ENCODE assay signal across 1 cellular context in genomic region chr12:50111693-50112455, GRCh38.
TF ChIP-seq lines count a peak whose summit lies in the region.

Gene COX14 (plus strand): TSS chr12:50112236. CDS start chr12:50120044, 7,808 bp downstream.

TF ChIP-seq in HepG2, 621 proteins besides CTCF, POLR2A, EP300 and RAD21 (continued from another document and continues in another):
- TF ChIP-seq, protein P1, sequence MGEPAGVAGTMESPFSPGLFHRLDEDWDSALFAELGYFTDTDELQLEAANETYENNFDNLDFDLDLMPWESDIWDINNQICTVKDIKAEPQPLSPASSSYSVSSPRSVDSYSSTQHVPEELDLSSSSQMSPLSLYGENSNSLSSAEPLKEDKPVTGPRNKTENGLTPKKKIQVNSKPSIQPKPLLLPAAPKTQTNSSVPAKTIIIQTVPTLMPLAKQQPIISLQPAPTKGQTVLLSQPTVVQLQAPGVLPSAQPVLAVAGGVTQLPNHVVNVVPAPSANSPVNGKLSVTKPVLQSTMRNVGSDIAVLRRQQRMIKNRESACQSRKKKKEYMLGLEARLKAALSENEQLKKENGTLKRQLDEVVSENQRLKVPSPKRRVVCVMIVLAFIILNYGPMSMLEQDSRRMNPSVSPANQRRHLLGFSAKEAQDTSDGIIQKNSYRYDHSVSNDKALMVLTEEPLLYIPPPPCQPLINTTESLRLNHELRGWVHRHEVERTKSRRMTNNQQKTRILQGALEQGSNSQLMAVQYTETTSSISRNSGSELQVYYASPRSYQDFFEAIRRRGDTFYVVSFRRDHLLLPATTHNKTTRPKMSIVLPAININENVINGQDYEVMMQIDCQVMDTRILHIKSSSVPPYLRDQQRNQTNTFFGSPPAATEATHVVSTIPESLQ (CRISPR knock-in tag; conservative IDR thresholded peaks at IDR 0.05), result no peak
- TF ChIP-seq SMARCC2 (IDR thresholded peaks at IDR 0.05) (no peak), ASH2L (IDR thresholded peaks at IDR 0.05; ENCODE audit: insufficient read length, low read depth, low read length) (peak; percentile 64), TBL1XR1 (IDR thresholded peaks at IDR 0.05; ENCODE audit: borderline replicate concordance, low read length, partially characterized antibody) (no peak), RFXANK (CRISPR knock-in tag; IDR thresholded peaks at IDR 0.05) (peak; percentile 100), ZBTB26 (CRISPR knock-in tag; IDR thresholded peaks at IDR 0.05; ENCODE audit: borderline replicate concordance) (peak; percentile 10; the same call in 1 of the 2 replicates), PAWR (CRISPR knock-in tag; IDR thresholded peaks at IDR 0.05; ENCODE audit: borderline replicate concordance) (no peak), PCBP1 (IDR thresholded peaks at IDR 0.05; ENCODE audit: borderline replicate concordance, low read depth, low read length) (no peak), ZNF567 (CRISPR knock-in tag; IDR thresholded peaks at IDR 0.05; ENCODE audit: borderline replicate concordance) (peak; percentile 95), RAD51 (IDR thresholded peaks at IDR 0.05; ENCODE audit: borderline replicate concordance) (peak; percentile 53; the same call in 1 of the 2 replicates), SOX5 (CRISPR knock-in tag; IDR thresholded peaks at IDR 0.05; ENCODE audit: borderline replicate concordance) (no peak), KLF15 (CRISPR knock-in tag; IDR thresholded peaks at IDR 0.05; ENCODE audit: borderline replicate concordance) (no peak), SPEN (CRISPR knock-in tag; IDR thresholded peaks at IDR 0.05; ENCODE audit: low read depth) (peak; percentile 48; the same call in 1 of the 2 replicates), PREB (CRISPR knock-in tag; IDR thresholded peaks at IDR 0.05) (no peak), ZNF331 (CRISPR knock-in tag; IDR thresholded peaks at IDR 0.05) (peak; percentile 20; the same call in 1 of the 2 replicates), ZSCAN9 (CRISPR knock-in tag; IDR thresholded peaks at IDR 0.05; ENCODE audit: borderline replicate concordance) (peak; percentile 26; the same call in 1 of the 2 replicates), SALL2 (CRISPR knock-in tag; IDR thresholded peaks at IDR 0.05) (0 out of 2 replicates have a peak, but pooled peaks have one; percentile 52), ZHX2 (IDR thresholded peaks at IDR 0.05; ENCODE audit: low read depth) (peak; percentile 56; the same call in 1 of the 2 replicates), ZHX2 (CRISPR knock-in tag; IDR thresholded peaks at IDR 0.05; ENCODE audit: borderline replicate concordance) (no peak), ZSCAN22 (CRISPR knock-in tag; IDR thresholded peaks at IDR 0.05) (no peak), RFX3 (CRISPR knock-in tag; IDR thresholded peaks at IDR 0.05) (0 out of 2 replicates have a peak, but pooled peaks have one; percentile 16), MATR3 (CRISPR knock-in tag; IDR thresholded peaks at IDR 0.05) (no peak)
- TF ChIP-seq, protein P2, sequence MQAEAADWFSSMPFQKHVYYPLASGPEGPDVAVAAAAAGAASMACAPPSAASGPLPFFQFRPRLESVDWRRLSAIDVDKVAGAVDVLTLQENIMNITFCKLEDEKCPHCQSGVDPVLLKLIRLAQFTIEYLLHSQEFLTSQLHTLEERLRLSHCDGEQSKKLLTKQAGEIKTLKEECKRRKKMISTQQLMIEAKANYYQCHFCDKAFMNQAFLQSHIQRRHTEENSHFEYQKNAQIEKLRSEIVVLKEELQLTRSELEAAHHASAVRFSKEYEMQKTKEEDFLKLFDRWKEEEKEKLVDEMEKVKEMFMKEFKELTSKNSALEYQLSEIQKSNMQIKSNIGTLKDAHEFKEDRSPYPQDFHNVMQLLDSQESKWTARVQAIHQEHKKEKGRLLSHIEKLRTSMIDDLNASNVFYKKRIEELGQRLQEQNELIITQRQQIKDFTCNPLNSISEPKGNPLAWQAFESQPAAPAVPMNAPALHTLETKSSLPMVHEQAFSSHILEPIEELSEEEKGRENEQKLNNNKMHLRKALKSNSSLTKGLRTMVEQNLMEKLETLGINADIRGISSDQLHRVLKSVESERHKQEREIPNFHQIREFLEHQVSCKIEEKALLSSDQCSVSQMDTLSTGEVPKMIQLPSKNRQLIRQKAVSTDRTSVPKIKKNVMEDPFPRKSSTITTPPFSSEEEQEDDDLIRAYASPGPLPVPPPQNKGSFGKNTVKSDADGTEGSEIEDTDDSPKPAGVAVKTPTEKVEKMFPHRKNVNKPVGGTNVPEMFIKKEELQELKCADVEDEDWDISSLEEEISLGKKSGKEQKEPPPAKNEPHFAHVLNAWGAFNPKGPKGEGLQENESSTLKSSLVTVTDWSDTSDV (CRISPR knock-in tag; IDR thresholded peaks at IDR 0.05), result no peak
- TF ChIP-seq, protein P3, sequence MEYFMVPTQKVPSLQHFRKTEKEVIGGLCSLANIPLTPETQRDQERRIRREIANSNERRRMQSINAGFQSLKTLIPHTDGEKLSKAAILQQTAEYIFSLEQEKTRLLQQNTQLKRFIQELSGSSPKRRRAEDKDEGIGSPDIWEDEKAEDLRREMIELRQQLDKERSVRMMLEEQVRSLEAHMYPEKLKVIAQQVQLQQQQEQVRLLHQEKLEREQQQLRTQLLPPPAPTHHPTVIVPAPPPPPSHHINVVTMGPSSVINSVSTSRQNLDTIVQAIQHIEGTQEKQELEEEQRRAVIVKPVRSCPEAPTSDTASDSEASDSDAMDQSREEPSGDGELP (IDR thresholded peaks at IDR 0.05; ENCODE audit: borderline replicate concordance, low read depth), result no peak; the same call in 1 of the 2 replicates
- TF ChIP-seq, protein P4, sequence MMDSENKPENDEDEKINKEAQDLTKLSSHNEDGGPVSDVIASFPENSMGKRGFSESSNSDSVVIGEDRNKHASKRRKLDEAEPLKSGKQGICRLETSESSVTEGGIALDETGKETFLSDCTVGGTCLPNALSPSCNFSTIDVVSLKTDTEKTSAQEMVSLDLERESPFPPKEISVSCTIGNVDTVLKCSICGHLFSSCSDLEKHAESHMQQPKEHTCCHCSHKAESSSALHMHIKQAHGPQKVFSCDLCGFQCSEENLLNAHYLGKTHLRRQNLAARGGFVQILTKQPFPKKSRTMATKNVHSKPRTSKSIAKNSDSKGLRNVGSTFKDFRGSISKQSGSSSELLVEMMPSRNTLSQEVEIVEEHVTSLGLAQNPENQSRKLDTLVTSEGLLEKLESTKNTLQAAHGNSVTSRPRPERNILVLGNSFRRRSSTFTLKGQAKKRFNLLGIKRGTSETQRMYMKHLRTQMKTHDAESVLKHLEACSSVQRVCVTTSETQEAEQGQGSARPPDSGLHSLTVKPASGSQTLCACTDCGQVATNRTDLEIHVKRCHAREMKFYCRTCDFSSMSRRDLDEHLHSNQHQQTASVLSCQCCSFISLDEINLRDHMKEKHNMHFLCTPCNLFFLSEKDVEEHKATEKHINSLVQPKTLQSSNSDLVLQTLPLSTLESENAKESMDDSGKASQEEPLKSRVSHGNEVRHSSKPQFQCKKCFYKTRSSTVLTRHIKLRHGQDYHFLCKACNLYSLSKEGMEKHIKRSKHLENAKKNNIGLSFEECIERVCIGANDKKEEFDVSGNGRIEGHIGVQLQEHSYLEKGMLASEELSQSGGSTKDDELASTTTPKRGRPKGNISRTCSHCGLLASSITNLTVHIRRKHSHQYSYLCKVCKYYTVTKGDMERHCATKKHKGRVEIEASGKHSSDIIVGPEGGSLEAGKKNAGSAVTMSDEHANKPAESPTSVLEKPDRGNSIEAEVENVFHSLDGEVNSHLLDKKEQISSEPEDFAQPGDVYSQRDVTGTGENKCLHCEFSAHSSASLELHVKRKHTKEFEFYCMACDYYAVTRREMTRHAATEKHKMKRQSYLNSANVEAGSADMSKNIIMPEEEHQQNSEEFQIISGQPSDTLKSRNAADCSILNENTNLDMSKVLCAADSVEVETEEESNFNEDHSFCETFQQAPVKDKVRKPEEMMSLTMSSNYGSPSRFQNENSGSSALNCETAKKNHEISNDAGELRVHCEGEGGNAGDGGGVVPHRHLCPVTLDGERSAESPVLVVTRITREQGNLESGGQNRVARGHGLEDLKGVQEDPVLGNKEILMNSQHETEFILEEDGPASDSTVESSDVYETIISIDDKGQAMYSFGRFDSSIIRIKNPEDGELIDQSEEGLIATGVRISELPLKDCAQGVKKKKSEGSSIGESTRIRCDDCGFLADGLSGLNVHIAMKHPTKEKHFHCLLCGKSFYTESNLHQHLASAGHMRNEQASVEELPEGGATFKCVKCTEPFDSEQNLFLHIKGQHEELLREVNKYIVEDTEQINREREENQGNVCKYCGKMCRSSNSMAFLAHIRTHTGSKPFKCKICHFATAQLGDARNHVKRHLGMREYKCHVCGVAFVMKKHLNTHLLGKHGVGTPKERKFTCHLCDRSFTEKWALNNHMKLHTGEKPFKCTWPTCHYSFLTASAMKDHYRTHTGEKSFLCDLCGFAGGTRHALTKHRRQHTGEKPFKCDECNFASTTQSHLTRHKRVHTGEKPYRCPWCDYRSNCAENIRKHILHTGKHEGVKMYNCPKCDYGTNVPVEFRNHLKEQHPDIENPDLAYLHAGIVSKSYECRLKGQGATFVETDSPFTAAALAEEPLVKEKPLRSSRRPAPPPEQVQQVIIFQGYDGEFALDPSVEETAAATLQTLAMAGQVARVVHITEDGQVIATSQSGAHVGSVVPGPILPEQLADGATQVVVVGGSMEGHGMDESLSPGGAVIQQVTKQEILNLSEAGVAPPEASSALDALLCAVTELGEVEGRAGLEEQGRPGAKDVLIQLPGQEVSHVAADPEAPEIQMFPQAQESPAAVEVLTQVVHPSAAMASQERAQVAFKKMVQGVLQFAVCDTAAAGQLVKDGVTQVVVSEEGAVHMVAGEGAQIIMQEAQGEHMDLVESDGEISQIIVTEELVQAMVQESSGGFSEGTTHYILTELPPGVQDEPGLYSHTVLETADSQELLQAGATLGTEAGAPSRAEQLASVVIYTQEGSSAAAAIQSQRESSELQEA (CRISPR knock-in tag; IDR thresholded peaks at IDR 0.05; ENCODE audit: not compliant biosample characterization), result peak; percentile 38
- TF ChIP-seq, protein P5, sequence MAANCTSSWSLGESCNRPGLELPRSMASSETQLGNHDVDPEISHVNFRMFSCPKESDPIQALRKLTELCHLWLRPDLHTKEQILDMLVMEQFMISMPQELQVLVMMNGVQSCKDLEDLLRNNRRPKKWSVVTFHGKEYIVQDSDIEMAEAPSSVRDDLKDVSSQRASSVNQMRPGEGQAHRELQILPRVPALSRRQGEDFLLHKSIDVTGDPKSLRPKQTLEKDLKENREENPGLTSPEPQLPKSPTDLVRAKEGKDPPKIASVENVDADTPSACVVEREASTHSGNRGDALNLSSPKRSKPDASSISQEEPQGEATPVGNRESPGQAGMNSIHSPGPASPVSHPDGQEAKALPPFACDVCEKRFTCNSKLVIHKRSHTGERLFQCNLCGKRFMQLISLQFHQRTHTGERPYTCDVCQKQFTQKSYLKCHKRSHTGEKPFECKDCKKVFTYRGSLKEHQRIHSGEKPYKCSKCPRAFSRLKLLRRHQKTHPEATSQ (CRISPR knock-in tag; IDR thresholded peaks at IDR 0.05; ENCODE audit: borderline replicate concordance), result peak; percentile 66; the same call in 1 of the 2 replicates
- TF ChIP-seq, protein P6, sequence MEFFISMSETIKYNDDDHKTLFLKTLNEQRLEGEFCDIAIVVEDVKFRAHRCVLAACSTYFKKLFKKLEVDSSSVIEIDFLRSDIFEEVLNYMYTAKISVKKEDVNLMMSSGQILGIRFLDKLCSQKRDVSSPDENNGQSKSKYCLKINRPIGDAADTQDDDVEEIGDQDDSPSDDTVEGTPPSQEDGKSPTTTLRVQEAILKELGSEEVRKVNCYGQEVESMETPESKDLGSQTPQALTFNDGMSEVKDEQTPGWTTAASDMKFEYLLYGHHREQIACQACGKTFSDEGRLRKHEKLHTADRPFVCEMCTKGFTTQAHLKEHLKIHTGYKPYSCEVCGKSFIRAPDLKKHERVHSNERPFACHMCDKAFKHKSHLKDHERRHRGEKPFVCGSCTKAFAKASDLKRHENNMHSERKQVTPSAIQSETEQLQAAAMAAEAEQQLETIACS (CRISPR knock-in tag; IDR thresholded peaks at IDR 0.05), result no peak
